In genomic region chrX:42771836-42772335, GRCh38 we compare ENCODE assay signal across 24 cellular contexts. TPM values are rescaled to one million over a fixed set of nuclear protein-coding genes. Genes with fewer than 3 reads are reported as not detected.
"Had no signal": no experiment of that assay in that cellular context is flagged by ENCODE, and none has a peak within 500 bp of the region (broad histone marks: within the 10 kb centered on the region; RNA-seq: fewer than 3 reads in every experiment).

No MANE protein-coding gene starts in this region.

- H3K36me3 ChIP-seq: esophagus squamous epithelium, neutrophil, upper lobe of left lung, uterus had no signal

- H3K4me2 ChIP-seq: hepatocyte had no signal

- H3K4me1 ChIP-seq: esophagus squamous epithelium, foreskin keratinocyte, psoas muscle, upper lobe of left lung, uterus had no signal

- DNase-seq: dermis blood vessel endothelial cell; esophagus squamous epithelium; head of caudate nucleus; kidney; left colon; mesendoderm; naive thymus-derived CD4-positive, alpha-beta T cell; nephron progenitor cell; psoas muscle; retina; stimulated activated CD4-positive, alpha-beta T cell treated with anti-CD3 and anti-CD28 coated beads, Interleukin-12 subunit alpha, Interleukin-12 subunit beta, amount 100 ng/mL, for 4 hours; stimulated activated naive CD4-positive, alpha-beta T cell; upper lobe of left lung; uterus had no signal

- H3K9me3 ChIP-seq: esophagus squamous epithelium, neutrophil, psoas muscle, upper lobe of left lung, uterus had no signal

- ATAC-seq: foreskin keratinocyte; left colon; naive thymus-derived CD4-positive, alpha-beta T cell; psoas muscle; sciatic nerve had no signal

- H3K4me3 ChIP-seq: esophagus squamous epithelium, hepatocyte, psoas muscle, skin epidermis, upper lobe of left lung, uterus had no signal

- H2AFZ ChIP-seq: hepatocyte had no signal

- H3K27me3 ChIP-seq: esophagus squamous epithelium, foreskin keratinocyte, hepatocyte, neutrophil, upper lobe of left lung, uterus had no signal

- H3K27ac ChIP-seq: esophagus squamous epithelium, foreskin keratinocyte, hepatocyte, neutrophil, psoas muscle, skin epidermis, upper lobe of left lung, uterus had no signal

- H3K79me2 ChIP-seq: hepatocyte had no signal

RNA-seq across cellular contexts. Expression of gene PPP1R2C, which starts 6.1 kb away (rescaled TPM):
- total RNA-seq: dermis blood vessel endothelial cell; epithelial cell of proximal tubule; esophagus squamous epithelium; foreskin keratinocyte; hepatocyte; kidney; left colon; liver; lung microvascular endothelial cell; naive thymus-derived CD4-positive, alpha-beta T cell; osteoblast; psoas muscle; sciatic nerve; upper lobe of left lung; uterus had no signal
- polyA plus RNA-seq: foreskin keratinocyte; hepatocyte; liver; naive thymus-derived CD4-positive, alpha-beta T cell; psoas muscle; thymus had no signal
